In genomic region chr2:236852977-236853374, GRCh38 we compare ENCODE assay signal across 15 cellular contexts.
"Had no signal": no experiment of that assay in that cellular context is flagged by ENCODE, and none has a peak within 500 bp of the region (broad histone marks: within the 10 kb centered on the region; RNA-seq: fewer than 3 reads in every experiment).

No MANE protein-coding gene starts in this region.

- H3K36me3 ChIP-seq: cardiac muscle cell, suprapubic skin, transverse colon had no signal

- ATAC-seq: activated T-cell treated with anti-CD3 and anti-CD28 coated beads, Interleukin-2, amount 50 U/mL, for 72 hours; natural killer cell treated with Interleukin-12 subunit alpha and Interleukin-12 subunit beta and Interleukin-15 and Interleukin-18, amount 100 ng/mL, for 72 hours had no signal

- H3K4me1 ChIP-seq: transverse colon had no signal

- DNase-seq: activated CD4-positive, alpha-beta T cell treated with anti-CD3 and anti-CD28 coated beads, Interleukin-2, amount 50 U/mL, for 4 hours; activated gamma-delta T cell; activated T-cell treated with anti-CD3 and anti-CD28 coated beads, Interleukin-2, amount 50 U/mL, for 72 hours; dorsolateral prefrontal cortex; kidney glomerular epithelial cell; nucleus accumbens; posterior cingulate gyrus; retina; transverse colon had no signal

- H3K4me1 Mint-ChIP-seq: activated naive CD4-positive, alpha-beta T cell treated with anti-CD3 and anti-CD28 coated beads, Interleukin-2, amount 50 U/mL, for 24 hours had no signal

- H3K36me3 Mint-ChIP-seq: activated naive CD4-positive, alpha-beta T cell treated with anti-CD3 and anti-CD28 coated beads, Interleukin-2, amount 50 U/mL, for 24 hours; natural killer cell treated with Interleukin-12 subunit alpha and Interleukin-12 subunit beta and Interleukin-15 and Interleukin-18, amount 100 ng/mL, for 72 hours had no signal

- H3K9me3 Mint-ChIP-seq: activated naive CD4-positive, alpha-beta T cell treated with anti-CD3 and anti-CD28 coated beads, Interleukin-2, amount 50 U/mL, for 24 hours; activated T-cell treated with anti-CD3 and anti-CD28 coated beads, Interleukin-2, amount 50 U/mL, for 72 hours; natural killer cell treated with Interleukin-12 subunit alpha and Interleukin-12 subunit beta and Interleukin-15 and Interleukin-18, amount 100 ng/mL, for 72 hours; stimulated activated naive CD8-positive, alpha-beta T cell treated with anti-CD3 and anti-CD28 coated beads, Interleukin-15, Interleukin-2, amounts not matched to agents 100 ng/mL and 50 ng/mL, for 24 hours; T-helper 2 cell treated with Interferon-gamma antibody and Interleukin-4, amounts not matched to agents 5 μg/mL and 100 μg/mL, for 36 hours had no signal

- H3K4me3 Mint-ChIP-seq: activated naive CD4-positive, alpha-beta T cell treated with anti-CD3 and anti-CD28 coated beads, Interleukin-2, amount 50 U/mL, for 24 hours; activated T-cell treated with anti-CD3 and anti-CD28 coated beads, Interleukin-2, amount 50 U/mL, for 72 hours; natural killer cell treated with Interleukin-12 subunit alpha and Interleukin-12 subunit beta and Interleukin-15 and Interleukin-18, amount 100 ng/mL, for 72 hours; stimulated activated naive CD8-positive, alpha-beta T cell treated with anti-CD3 and anti-CD28 coated beads, Interleukin-15, Interleukin-2, amounts not matched to agents 100 ng/mL and 50 ng/mL, for 24 hours; T-helper 2 cell treated with Interferon-gamma antibody and Interleukin-4, amounts not matched to agents 5 μg/mL and 100 μg/mL, for 36 hours had no signal

- H3K27me3 ChIP-seq: cardiac muscle cell, dorsolateral prefrontal cortex, suprapubic skin, transverse colon had no signal

- H3K27ac ChIP-seq: cardiac muscle cell, dorsolateral prefrontal cortex, suprapubic skin, transverse colon had no signal

- H3K27me3 Mint-ChIP-seq: activated naive CD4-positive, alpha-beta T cell treated with anti-CD3 and anti-CD28 coated beads, Interleukin-2, amount 50 U/mL, for 24 hours; stimulated activated naive CD8-positive, alpha-beta T cell treated with anti-CD3 and anti-CD28 coated beads, Interleukin-15, Interleukin-2, amounts not matched to agents 100 ng/mL and 50 ng/mL, for 24 hours had no signal

- H3K27ac Mint-ChIP-seq: activated naive CD4-positive, alpha-beta T cell treated with anti-CD3 and anti-CD28 coated beads, Interleukin-2, amount 50 U/mL, for 24 hours; activated T-cell treated with anti-CD3 and anti-CD28 coated beads, Interleukin-2, amount 50 U/mL, for 72 hours; natural killer cell treated with Interleukin-12 subunit alpha and Interleukin-12 subunit beta and Interleukin-15 and Interleukin-18, amount 100 ng/mL, for 72 hours; stimulated activated naive CD8-positive, alpha-beta T cell treated with anti-CD3 and anti-CD28 coated beads, Interleukin-15, Interleukin-2, amounts not matched to agents 100 ng/mL and 50 ng/mL, for 24 hours; T-helper 2 cell treated with Interferon-gamma antibody and Interleukin-4, amounts not matched to agents 5 μg/mL and 100 μg/mL, for 36 hours had no signal

- H3K4me3 ChIP-seq: cardiac muscle cell, dorsolateral prefrontal cortex, suprapubic skin, transverse colon had no signal
